In the genomic region with DNA sequence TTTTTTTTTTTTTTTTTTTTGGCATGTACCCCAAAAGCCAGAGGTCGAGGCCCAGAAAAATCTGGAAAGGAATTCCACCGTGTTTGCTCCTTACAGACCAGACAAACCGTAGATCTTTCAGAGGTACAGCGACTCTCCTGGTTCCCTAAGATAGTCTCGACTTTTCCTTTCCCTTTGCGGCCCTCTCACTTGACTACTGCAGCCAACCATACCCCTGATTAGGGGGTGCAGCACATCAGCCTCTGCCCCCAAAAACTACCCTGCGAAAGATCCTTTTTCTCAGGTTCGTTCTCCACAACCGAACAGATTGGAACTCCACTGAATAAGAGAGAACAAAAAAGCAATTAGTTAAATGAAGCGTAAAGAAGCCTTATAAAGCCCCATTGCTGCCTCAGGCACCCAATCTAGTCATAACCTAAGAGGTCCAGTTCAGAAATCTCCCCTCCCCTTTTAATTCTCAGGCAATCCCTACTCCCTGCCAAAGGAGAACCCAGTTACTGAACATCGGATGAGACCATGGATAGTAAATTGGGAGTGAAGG, we compare ENCODE assay signal across 8 cellular contexts. TPM values are rescaled to one million over a fixed set of nuclear protein-coding genes. Genes with fewer than 3 reads are reported as not detected.
DNase-seq lines count a peak whose midpoint lies in the region; ATAC-seq and TF ChIP-seq lines count a peak whose summit lies in the region.

No MANE protein-coding gene starts in this region.

- H3K4me1 ChIP-seq in ACC112 (ENCODE audit: control insufficient read depth, insufficient read depth, low read length, unreplicated experiment) (peaks cover 18% of the 10 kb centered on the region), MM.1S (ENCODE audit: low read length) (no peaks in the 10 kb centered on the region), mucosa of stomach (ENCODE audit: control insufficient read depth, insufficient read depth, low read length) (peaks cover 9% of the 10 kb centered on the region)

- H3K27ac ChIP-seq in ACC112 (ENCODE audit: low read depth, low read length) (peak overlapping the region; percentile 67), MM.1S (ENCODE audit: low read length) (no peak overlapping the region), coronary artery (peak overlapping the region; percentile 94 to 99)

- H3K9ac ChIP-seq in MM.1S (ENCODE audit: low read length) (no peak overlapping the region; the same call in 1 of the 2 replicates), mucosa of stomach (ENCODE audit: low read length) (peak overlapping the region; percentile 83)

- no peak for DNase-seq in MM.1S
- no peak for DNase-seq in coronary artery (ENCODE audit: low spot score)
- DNase-seq in H4 (ENCODE audit: low spot score) = no peak
- DNase-seq in COLO668 (lab: John Stamatoyannopoulos, UW; ENCODE audit: unreplicated experiment) = no peak

- H2AFZ ChIP-seq in ACC112 (ENCODE audit: low read length, unreplicated experiment) (peak overlapping the region; percentile 39), MM.1S (ENCODE audit: low read length) (peak overlapping the region; percentile 85; the same call in 1 of the 2 replicates)

- no peaks in the 10 kb centered on the region for H3K9me2 ChIP-seq in MM.1S (replicated peaks; ENCODE audit: insufficient read depth, low read length)

- H3K4me3 ChIP-seq in ACC112 (ENCODE audit: low read depth, low read length) (peak overlapping the region; percentile 97), MM.1S (ENCODE audit: low read length) (peak overlapping the region; percentile 70), coronary artery (peak overlapping the region; percentile 97), mucosa of stomach (ENCODE audit: low read length) (peak overlapping the region; percentile 48)

- H3K27me3 ChIP-seq in ACC112 (ENCODE audit: insufficient read depth, low read length) (no peaks in the 10 kb centered on the region), MM.1S (replicated peaks; ENCODE audit: insufficient read depth, low read length) (no peaks in the 10 kb centered on the region), mucosa of stomach (ENCODE audit: control insufficient read depth, insufficient read depth, low read length) (no peaks in the 10 kb centered on the region)

- ATAC-seq in GM19395 (IDR thresholded peaks at IDR 0.05; ENCODE audit: unreplicated experiment) = peak; percentile 17
- no peak for ATAC-seq in HG02763 (IDR thresholded peaks at IDR 0.05; ENCODE audit: unreplicated experiment)

- H3K36me3 ChIP-seq in ACC112 (ENCODE audit: insufficient read depth, low read length) (0 out of 2 replicates have a peak, but pooled peaks cover 5% of the 10 kb centered on the region), MM.1S (replicated peaks; ENCODE audit: insufficient read depth, low read length) (no peaks in the 10 kb centered on the region), mucosa of stomach (ENCODE audit: control insufficient read depth, insufficient read depth, low read length) (no peaks in the 10 kb centered on the region)

- no peaks in the 10 kb centered on the region for H4K20me1 ChIP-seq in MM.1S (ENCODE audit: insufficient read depth, low read length)

- TF ChIP-seq CTCF in MM.1S (IDR thresholded peaks at IDR 0.05; ENCODE audit: low read length) (no peak), coronary artery (IDR thresholded peaks at IDR 0.05) (no peak)

- no peaks in the 10 kb centered on the region for H3K9me3 ChIP-seq in MM.1S (replicated peaks; ENCODE audit: insufficient read depth, low read length)
- H3K9me3 ChIP-seq in mucosa of stomach (ENCODE audit: control insufficient read depth, low read length) = no peaks in the 10 kb centered on the region

- no peaks in the 10 kb centered on the region; the same call in 1 of the 2 replicates for H3F3A ChIP-seq in MM.1S (ENCODE audit: insufficient read depth, low read length)

- H3K4me2 ChIP-seq in MM.1S (ENCODE audit: low read depth, low read length) = peak overlapping the region; percentile 78

- H3K79me2 ChIP-seq in ACC112 (ENCODE audit: control insufficient read depth, insufficient read depth, low read length, unreplicated experiment) (peaks cover 38% of the 10 kb centered on the region), MM.1S (ENCODE audit: low read length) (no peaks in the 10 kb centered on the region)

RNA-seq across cellular contexts. Expression of a gene that starts 0.4 kb away (rescaled TPM):
- 0.16 and 4.5 TPM in 2 replicates for total RNA-seq in H4 (2014; rRNA removed; shearing (Covaris generic))

RNA-seq across cellular contexts. Expression of a gene that starts 23.2 kb away (rescaled TPM):
- 128 and 161 TPM in 2 replicates for total RNA-seq in H4 (2014; rRNA removed; shearing (Covaris generic))

RNA-seq across cellular contexts. Expression of a gene that starts 58.1 kb away (rescaled TPM):
- 8.6 and 10.2 TPM in 2 replicates for total RNA-seq in H4 (2014; rRNA removed; shearing (Covaris generic))
